Comparison of ENCODE assay signal across 8 cellular contexts in genomic region chr7:29946428-29947186, GRCh38. TPM values are rescaled to one million over a fixed set of nuclear protein-coding genes. Genes with fewer than 3 reads are reported as not detected.
DNase-seq lines count a peak whose midpoint lies in the region; ATAC-seq, FAIRE-seq and TF ChIP-seq lines count a peak whose summit lies in the region.

No MANE protein-coding gene starts in this region.

- no peaks in the 10 kb centered on the region for H3K27me3 ChIP-seq in smooth muscle cell (ENCODE audit: low read depth)

- H3K4me2 ChIP-seq in smooth muscle cell = no peak overlapping the region

- H3K9ac ChIP-seq in smooth muscle cell (ENCODE audit: low read depth) = no peak overlapping the region

- DNase-seq in RKO (ENCODE audit: low spot score) (peak; percentile 7), glomerular endothelial cell (ENCODE audit: extremely low read depth, low read depth, low spot score) (peak; percentile 4), smooth muscle cell (lab: John Stamatoyannopoulos, UW; ENCODE audit: unreplicated experiment) (no peak), RCC 7860 (ENCODE audit: low spot score) (no peak)
- no peak for DNase-seq in activated naive CD4-positive, alpha-beta T cell treated with Interleukin-2 at 50 U/mL for 16 hours
- no peak for DNase-seq in activated effector memory CD4-positive, alpha-beta T cell treated with anti-CD3 and anti-CD28 coated beads, Interleukin-2, amount 50 U/mL, for 16 hours

- 91% methylated on average over 5 of the region's 5 CpGs for WGBS in smooth muscle cell (ENCODE audit: low lambda C conversion rate)

- no peak overlapping the region for H2AFZ ChIP-seq in smooth muscle cell (ENCODE audit: low read depth)

- H3K4me3 ChIP-seq in GM12875 (ENCODE audit: low read depth, low read length) (no peak overlapping the region), smooth muscle cell (no peak overlapping the region)

- peaks cover 3% of the 10 kb centered on the region for H3K79me2 ChIP-seq in smooth muscle cell (ENCODE audit: low read depth)

- peaks cover 29% of the 10 kb centered on the region for H4K20me1 ChIP-seq in smooth muscle cell (ENCODE audit: low read depth)

- H3K9me3 ChIP-seq in smooth muscle cell (replicated peaks; ENCODE audit: low read depth) = no peaks in the 10 kb centered on the region

- peaks cover 9% of the 10 kb centered on the region for H3K36me3 ChIP-seq in smooth muscle cell (ENCODE audit: low read depth)

- H3K4me1 ChIP-seq in smooth muscle cell (ENCODE audit: low read depth) = no peaks in the 10 kb centered on the region

- FAIRE-seq in RCC 7860 (lab: Jason Lieb, UNC) = no peak

- H3F3A ChIP-seq in smooth muscle cell (ENCODE audit: low read depth) = no peaks in the 10 kb centered on the region

- no peak overlapping the region for H3K27ac ChIP-seq in smooth muscle cell (ENCODE audit: low read depth)

- ATAC-seq in HG02759 (IDR thresholded peaks at IDR 0.05; ENCODE audit: unreplicated experiment) = no peak

- TF ChIP-seq CTCF in GM12875 (IDR thresholded peaks at IDR 0.05; ENCODE audit: borderline replicate concordance, insufficient read depth, low read depth, low read length) (peak; percentile 25; the same call in 1 of the 2 replicates), smooth muscle cell (IDR thresholded peaks at IDR 0.05; ENCODE audit: borderline replicate concordance, insufficient read depth, poor library complexity, severe bottlenecking) (peak; percentile 15)

RNA-seq across cellular contexts. Expression of gene SCRN1, which starts 43.0 kb away (rescaled TPM):
- total RNA-seq in glomerular endothelial cell = 113 and 124 TPM in 2 replicates
- 84.9 and 93.0 TPM in 2 replicates for total RNA-seq in smooth muscle cell
- 58.7 and 67.5 TPM in 2 replicates for polyA plus RNA-seq in smooth muscle cell

Comparison
In these comparisons a context has a peak if more than half of its experiments do, and no peak if none do; other contexts are left out.
1. DNase-seq: peak in RKO (single experiment) and glomerular endothelial cell (single experiment); none in smooth muscle cell (single experiment), RCC 7860 (single experiment), activated naive CD4-positive, alpha-beta T cell treated with Interleukin-2 at 50 U/mL for 16 hours (single experiment) and activated effector memory CD4-positive, alpha-beta T cell treated with anti-CD3 and anti-CD28 coated beads, Interleukin-2, amount 50 U/mL, for 16 hours (single experiment).